In the genomic region with DNA sequence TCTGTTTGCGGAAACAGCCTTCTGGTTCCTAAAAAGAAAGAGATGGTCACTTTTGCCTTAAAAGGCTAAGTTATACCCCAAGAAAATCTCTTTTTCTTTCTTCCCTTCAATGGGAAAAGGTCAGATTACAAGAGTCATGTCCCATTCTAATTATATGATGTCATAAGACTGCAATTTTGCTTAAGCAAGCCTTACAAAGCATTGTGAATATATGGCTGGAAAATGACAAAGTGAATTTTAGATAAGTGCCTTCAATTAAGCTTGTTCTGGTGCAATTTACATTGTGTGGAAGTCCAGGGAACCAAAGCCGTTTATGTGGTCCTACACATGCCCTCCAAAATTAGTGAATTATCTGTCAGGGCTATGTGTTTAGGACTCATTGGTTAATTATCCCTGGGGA, we compare ENCODE assay signal across 32 cellular contexts. TPM values are rescaled to one million over a fixed set of nuclear protein-coding genes. Genes with fewer than 3 reads are reported as not detected.
DNase-seq lines count a peak whose midpoint lies in the region; ATAC-seq, FAIRE-seq and TF ChIP-seq lines count a peak whose summit lies in the region.
"Had no signal": no experiment of that assay in that cellular context is flagged by ENCODE, and none has a peak within 500 bp of the region (broad histone marks: within the 10 kb centered on the region; RNA-seq: fewer than 3 reads in every experiment).

No MANE protein-coding gene starts in this region.

- H3K9me3 Mint-ChIP-seq in activated CD4-positive, alpha-beta T cell treated with anti-CD3 and anti-CD28 coated beads, Interleukin-2, amount 10 ng/mL, durations not matched to agents 24 days and 14 days: no peaks in the 10 kb centered on the region
- H3K9me3 Mint-ChIP-seq: activated T-cell treated with anti-CD3 and anti-CD28 coated beads, Interleukin-2, amount 50 U/mL, for 4 hours; central memory CD8-positive, alpha-beta T cell; natural killer cell; T-helper 1 cell treated with Interleukin-12 subunit alpha and Interleukin-12 subunit beta and Interleukin-4 antibody, amounts not matched to agents 30 μg/mL and 1 μg/mL, for 36 hours; type B pancreatic cell had no signal

- no peaks in the 10 kb centered on the region for H4K20me1 ChIP-seq in endothelial cell of umbilical vein (replicated peaks; ENCODE audit: control insufficient read depth, extremely low read depth, insufficient read depth, low read length)

- no peaks in the 10 kb centered on the region for H3K36me3 ChIP-seq in endothelial cell of umbilical vein (ENCODE audit: control insufficient read depth in 2 of 2, extremely low read depth in 1 of 2, insufficient read depth in 2 of 2, low read length in 2 of 2)
- no peaks in the 10 kb centered on the region for H3K36me3 ChIP-seq in sigmoid colon
- H3K36me3 ChIP-seq: BE2C, Peyer's patch, SJSA1 had no signal

- no peaks in the 10 kb centered on the region for H3K9me1 ChIP-seq in endothelial cell of umbilical vein (replicated peaks; ENCODE audit: control insufficient read depth, extremely low read depth, insufficient read depth, low read length)

- H3K4me3 ChIP-seq in endothelial cell of umbilical vein (replicated peaks in 1 of 3; ENCODE audit: insufficient read depth in 1 of 3, low read depth in 1 of 3, low read length in 3 of 3): no peak overlapping the region
- H3K4me3 ChIP-seq in sigmoid colon: no peak overlapping the region
- H3K4me3 ChIP-seq: GM12878, Peyer's patch, SJSA1 had no signal

- TF ChIP-seq POLR2A in endothelial cell of umbilical vein (IDR thresholded peaks at IDR 0.05; ENCODE audit: low read depth, low read length) (peak; percentile 5), sigmoid colon (IDR thresholded peaks at IDR 0.05) (no peak)

- H3K9me3 ChIP-seq in endothelial cell of umbilical vein (replicated peaks; ENCODE audit: control insufficient read depth, insufficient read depth, low read length) (no peaks in the 10 kb centered on the region), sigmoid colon (no peaks in the 10 kb centered on the region)
- H3K9me3 ChIP-seq: BE2C, Peyer's patch, SJSA1 had no signal

- H3K4me3 Mint-ChIP-seq in activated CD4-positive, alpha-beta T cell treated with anti-CD3 and anti-CD28 coated beads, Interleukin-2, amount 10 ng/mL, durations not matched to agents 24 days and 14 days: no peak overlapping the region
- H3K4me3 Mint-ChIP-seq: activated CD4-positive, alpha-beta T cell treated with anti-CD3 and anti-CD28 coated beads for 36 hours; activated T-cell treated with anti-CD3 and anti-CD28 coated beads, Interleukin-2, amount 50 U/mL, for 4 hours; central memory CD8-positive, alpha-beta T cell; natural killer cell; T-helper 1 cell treated with Interleukin-12 subunit alpha and Interleukin-12 subunit beta and Interleukin-4 antibody, amounts not matched to agents 30 μg/mL and 1 μg/mL, for 36 hours; type B pancreatic cell had no signal

- peak overlapping the region; percentile 55 for H3K9ac ChIP-seq in endothelial cell of umbilical vein (replicated peaks; ENCODE audit: extremely low read depth, insufficient read depth, low read length)

- TF ChIP-seq CTCF in endothelial cell of umbilical vein (IDR thresholded peaks at IDR 0.05; ENCODE audit: extremely low read depth in 1 of 2, insufficient read depth in 1 of 2, low read depth in 1 of 2, low read length in 2 of 2) (no peak), sigmoid colon (IDR thresholded peaks at IDR 0.05) (no peak)

- peak overlapping the region; percentile 2 for H2AFZ ChIP-seq in endothelial cell of umbilical vein (ENCODE audit: low read depth, low read length)

- H3K27me3 ChIP-seq in endothelial cell of umbilical vein (ENCODE audit: control insufficient read depth in 2 of 2, insufficient read depth in 2 of 2, low read length in 2 of 2): no peaks in the 10 kb centered on the region
- H3K27me3 ChIP-seq in sigmoid colon: no peaks in the 10 kb centered on the region
- H3K27me3 ChIP-seq: BE2C, Peyer's patch had no signal

- TF ChIP-seq EP300 in sigmoid colon (IDR thresholded peaks at IDR 0.05): no peak

- intact Hi-C loops in activated CD4-positive, alpha-beta T cell treated with anti-CD3 and anti-CD28 coated beads, Interleukin-2, amount 10 ng/mL, durations not matched to agents 24 days and 14 days (cut with micrococcal nuclease): no loop called here
- intact Hi-C loops in endothelial cell of umbilical vein (cut with micrococcal nuclease): loop anchor here (1.0 to 2.0 kb wide), 4 partner anchors 10 to 50 kb away; no protein-coding TSS in a partner anchor
- intact Hi-C loops in sigmoid colon (cut with DNase I): no loop called here

- BruUV-seq in endothelial cell of umbilical vein (replicated peaks; lab: Mats Ljungman, UMichigan): no TSS peak

- CTCF ChIA-PET in endothelial cell of umbilical vein (lab: Charles Lee): interaction anchor here (0.7 to 3.8 kb wide), 12 partner anchors 11 to 169 kb away, joined by 3 to 22 read pairs (median 4); no protein-coding TSS in a partner anchor

- whole genome bisulfite sequencing in sigmoid colon, 2 donors: 78 to 90% methylated on average over 2 of the region's 2 CpGs

- POLR2A ChIA-PET in endothelial cell of umbilical vein (lab: Charles Lee): interaction anchor here (1.0 kb wide), 1 partner anchor 29 kb away, joined by 3 read pairs; no protein-coding TSS in a partner anchor

- peak overlapping the region; percentile 78 for H3K27ac ChIP-seq in endothelial cell of umbilical vein (ENCODE audit: insufficient read depth, low read depth, low read length)
- no peak overlapping the region for H3K27ac ChIP-seq in sigmoid colon
- H3K27ac ChIP-seq: epithelial cell of prostate, Peyer's patch, SJSA1 had no signal

- H3K4me1 ChIP-seq in endothelial cell of umbilical vein (ENCODE audit: control insufficient read depth, extremely low read depth, insufficient read depth, low read length) (peaks cover 33% of the 10 kb centered on the region), sigmoid colon (peaks cover 0 to 14% (median 4%) of the 10 kb centered on the region in 4 donors)
- H3K4me1 ChIP-seq: BE2C, Peyer's patch had no signal

- peaks cover 45% of the 10 kb centered on the region for H3K27me3 Mint-ChIP-seq in activated CD4-positive, alpha-beta T cell treated with anti-CD3 and anti-CD28 coated beads, Interleukin-2, amount 10 ng/mL, durations not matched to agents 24 days and 14 days

- FAIRE-seq in endothelial cell of umbilical vein (lab: Jason Lieb, UNC): peak; percentile 33
- FAIRE-seq: GM12878 had no signal

- H3K27ac Mint-ChIP-seq in activated CD4-positive, alpha-beta T cell treated with anti-CD3 and anti-CD28 coated beads, Interleukin-2, amount 10 ng/mL, durations not matched to agents 24 days and 14 days: no peak overlapping the region
- H3K27ac Mint-ChIP-seq: natural killer cell; T-helper 1 cell treated with Interleukin-12 subunit alpha and Interleukin-12 subunit beta and Interleukin-4 antibody, amounts not matched to agents 30 μg/mL and 1 μg/mL, for 36 hours; type B pancreatic cell had no signal

- no peaks in the 10 kb centered on the region for H3K79me2 ChIP-seq in endothelial cell of umbilical vein (ENCODE audit: control insufficient read depth, insufficient read depth, low read length)

- no peaks in the 10 kb centered on the region for H3K4me1 Mint-ChIP-seq in activated CD4-positive, alpha-beta T cell treated with anti-CD3 and anti-CD28 coated beads, Interleukin-2, amount 10 ng/mL, durations not matched to agents 24 days and 14 days
- H3K4me1 Mint-ChIP-seq: central memory CD8-positive, alpha-beta T cell; natural killer cell had no signal

- peak overlapping the region; percentile 51 for H3K4me2 ChIP-seq in endothelial cell of umbilical vein (ENCODE audit: insufficient read depth, low read length)

- dilution Hi-C loops in endothelial cell of umbilical vein (cut with MboI; ENCODE audit: extremely low pct_ligation_motif_present, low sequenced_read_pairs): no loop called here

- peak; percentile 20 for DNase-seq in activated CD4-positive, alpha-beta T cell treated with anti-CD3 and anti-CD28 coated beads, Interleukin-2, amount 10 ng/mL, durations not matched to agents 24 days and 14 days
- DNase-seq in activated CD4-positive, alpha-beta T cell treated with anti-CD3 and anti-CD28 coated beads for 48 hours: no peak
- DNase-seq in NCI-H2227 (lab: John Stamatoyannopoulos, UW; ENCODE audit: unreplicated experiment) (peak; percentile 30), endothelial cell of umbilical vein (ENCODE audit: low read depth, low spot score) (peak; percentile 49), SIG-M5 treated with dmso at 0.1 percent for 504 hours (lab: John Stamatoyannopoulos, UW; ENCODE audit: unreplicated experiment) (no peak), sigmoid colon (no peak)
- no peak for DNase-seq in activated CD8-positive, alpha-beta memory T cell treated with anti-CD3 and anti-CD28 coated beads, Interleukin-2, amount 50 U/mL, for 48 hours
- DNase-seq: activated naive CD4-positive, alpha-beta T cell treated with Interleukin-2 at 50 U/mL for 16 hours; activated T-cell treated with anti-CD3 and anti-CD28 coated beads, Interleukin-2, amount 50 U/mL, for 4 hours; BE2C; DMS79; H7; islet precursor cell; left ventricle myocardium superior; natural killer cell; NCI-H1105; NCI-H2107; NCI-H510A treated with DMSO at 0.1 percent for 48 hours; Peyer's patch had no signal

- H3K36me3 Mint-ChIP-seq in activated CD4-positive, alpha-beta T cell treated with anti-CD3 and anti-CD28 coated beads, Interleukin-2, amount 10 ng/mL, durations not matched to agents 24 days and 14 days (ENCODE audit: low read depth): no peaks in the 10 kb centered on the region
- H3K36me3 Mint-ChIP-seq: natural killer cell, type B pancreatic cell had no signal

- ATAC-seq in HG03139 (IDR thresholded peaks at IDR 0.05; ENCODE audit: unreplicated experiment): no peak
- ATAC-seq: activated T-cell treated with anti-CD3 and anti-CD28 coated beads, Interleukin-2, amount 50 U/mL, for 4 hours; GM12878; left ventricle myocardium superior; natural killer cell had no signal

TF ChIP-seq in endothelial cell of umbilical vein, 7 proteins besides CTCF, POLR2A, EP300 and RAD21:
- TF ChIP-seq, protein P1, sequence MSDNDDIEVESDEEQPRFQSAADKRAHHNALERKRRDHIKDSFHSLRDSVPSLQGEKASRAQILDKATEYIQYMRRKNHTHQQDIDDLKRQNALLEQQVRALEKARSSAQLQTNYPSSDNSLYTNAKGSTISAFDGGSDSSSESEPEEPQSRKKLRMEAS (IDR thresholded peaks at IDR 0.05; ENCODE audit: insufficient read depth, insufficient read length): no peak
- peak; percentile 56 for TF ChIP-seq JUN (IDR thresholded peaks at IDR 0.05; ENCODE audit: borderline replicate concordance, insufficient read depth, insufficient read length, low read depth)

RNA-seq across cellular contexts. Expression of a gene that starts 7.6 kb away (rescaled TPM):
- total RNA-seq in activated CD4-positive, alpha-beta T cell treated with anti-CD3 and anti-CD28 coated beads, Interleukin-2, amount 10 ng/mL, durations not matched to agents 24 days and 14 days: not detected in 2 replicates
- total RNA-seq in endothelial cell of umbilical vein (not detected in 2 replicates), sigmoid colon (not detected)
- polyA plus RNA-seq in endothelial cell of umbilical vein (not detected in 2 replicates), sigmoid colon (not detected)
- polyA plus RNA-seq in endothelial cell of umbilical vein (2011; cell fraction: cytosol; rRNA removed): not detected in 2 replicates
- not detected in 2 replicates for polyA plus RNA-seq in endothelial cell of umbilical vein (2011; cell fraction: nucleus; rRNA removed)
- polyA plus RNA-seq in endothelial cell of umbilical vein (2012): not detected in 2 replicates
- polyA minus RNA-seq in endothelial cell of umbilical vein: not detected in 2 replicates
- polyA minus RNA-seq in endothelial cell of umbilical vein (2011; cell fraction: cytosol; rRNA and poly(A)+ RNA removed): not detected
- polyA minus RNA-seq in endothelial cell of umbilical vein (2011; cell fraction: nucleus; rRNA and poly(A)+ RNA removed): not detected in 2 replicates
- total RNA-seq: activated CD4-positive, alpha-beta T cell treated with anti-CD3 and anti-CD28 coated beads for 36 hours; activated CD8-positive, alpha-beta memory T cell treated with anti-CD3 and anti-CD28 coated beads for 36 hours; activated T-cell treated with anti-CD3 and anti-CD28 coated beads, Interleukin-2, amount 50 U/mL, for 4 hours; glomerular endothelial cell; GM12878; H7; natural killer cell; osteoblast; Peyer's patch; renal cortical epithelial cell; SJSA1; subcutaneous adipose tissue had no signal

Comparison
In these comparisons a context has a peak if more than half of its experiments do, and no peak if none do; other contexts are left out.
1. DNase-seq: peak in activated CD4-positive, alpha-beta T cell treated with anti-CD3 and anti-CD28 coated beads, Interleukin-2, amount 10 ng/mL, durations not matched to agents 24 days and 14 days (single experiment), NCI-H2227 (single experiment) and endothelial cell of umbilical vein (single experiment); none in activated CD4-positive, alpha-beta T cell treated with anti-CD3 and anti-CD28 coated beads for 48 hours (single experiment), activated CD8-positive, alpha-beta memory T cell treated with anti-CD3 and anti-CD28 coated beads, Interleukin-2, amount 50 U/mL, for 48 hours (single experiment), SIG-M5 treated with dmso at 0.1 percent for 504 hours (single experiment) and sigmoid colon (single experiment).